8 cellular contexts compared by ENCODE assay signal in the genomic region with DNA sequence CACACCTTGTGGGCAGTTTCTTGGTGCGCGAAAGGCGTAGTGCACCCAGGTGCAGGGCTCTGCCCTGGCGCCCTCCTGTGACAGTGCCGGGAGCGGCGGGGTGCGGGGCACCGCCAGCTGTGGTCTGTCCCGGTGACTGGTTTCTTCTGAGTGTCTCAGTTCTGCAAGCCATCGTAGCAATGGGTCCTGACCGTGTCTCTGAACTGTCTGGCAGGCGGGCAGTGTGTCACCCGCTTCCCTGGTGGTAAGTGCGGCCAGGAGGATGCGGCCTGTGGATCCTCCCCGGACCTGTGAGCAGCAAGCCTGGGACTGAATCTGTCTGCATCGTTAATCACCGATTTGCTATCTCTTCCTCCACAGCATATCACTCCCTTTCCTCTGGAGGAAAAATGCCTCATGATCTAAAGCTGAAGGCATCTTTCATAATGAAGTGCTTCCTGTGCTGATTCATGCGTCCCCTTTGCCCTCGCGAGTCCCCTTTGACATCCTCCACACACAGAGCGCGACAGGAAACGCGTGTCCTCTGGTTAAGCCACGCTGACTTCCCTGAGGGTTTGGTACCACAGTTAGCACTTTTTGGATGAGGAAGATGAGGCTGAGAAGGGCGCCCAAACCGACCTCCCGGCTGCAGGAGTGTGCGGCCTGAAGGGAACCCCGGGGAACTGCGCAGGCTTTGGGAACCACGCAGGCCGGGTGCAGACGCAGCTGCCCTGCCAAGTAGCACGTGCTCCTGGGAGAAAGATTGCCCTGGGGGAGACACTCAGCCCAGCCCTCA.
DNase-seq lines count a peak whose midpoint lies in the region; ATAC-seq, FAIRE-seq and TF ChIP-seq lines count a peak whose summit lies in the region.

No MANE protein-coding gene starts in this region.

- no peak overlapping the region for H3K56ac ChIP-seq in mesendoderm (ENCODE audit: low read length)

- CTCF ChIA-PET in GM10248 (lab: Yijun Ruan, JAX) (interaction anchor here (2.2 to 3.1 kb wide), 3 partner anchors 7 to 20 kb away, joined by 8 to 18 read pairs (median 15); no protein-coding TSS in a partner anchor), HEK293T (lab: Yijun Ruan, JAX) (no interaction called here)

- no peaks in the 10 kb centered on the region for H3K9me3 Mint-ChIP-seq in activated naive CD8-positive, alpha-beta T cell treated with anti-CD3 and anti-CD28 coated beads for 36 hours

- no peak overlapping the region for H3K9ac ChIP-seq in mesendoderm (ENCODE audit: low read length)

- DNase-seq in GM18507 (ENCODE audit: extremely low spot score, insufficient read length, low read depth) (no peak), mesendoderm (peak; percentile 59), GM10248 (ENCODE audit: extremely low spot score) (no peak), HEK293T (ENCODE audit: extremely low spot score) (no peak), NCI-H187 (lab: John Stamatoyannopoulos, UW) (no peak)
- no peak for DNase-seq in activated naive CD8-positive, alpha-beta T cell treated with anti-CD3 and anti-CD28 coated beads for 36 hours

- no peaks in the 10 kb centered on the region for H3K36me3 ChIP-seq in mesendoderm (ENCODE audit: control insufficient read depth, insufficient read depth, low read length)

- no peak overlapping the region for H3K27ac ChIP-seq in mesendoderm (ENCODE audit: low read depth, low read length)

- H3K27me3 Mint-ChIP-seq in activated naive CD8-positive, alpha-beta T cell treated with anti-CD3 and anti-CD28 coated beads for 36 hours: peaks cover 46% of the 10 kb centered on the region

- H3K4me3 Mint-ChIP-seq in activated naive CD8-positive, alpha-beta T cell treated with anti-CD3 and anti-CD28 coated beads for 36 hours: peak overlapping the region; percentile 29

- WGBS in mesendoderm (ENCODE audit: extremely low coverage, insufficient coverage, low lambda C conversion rate): no CpG with 5 or more reads among the region's 37 CpGs

- H3K36me3 Mint-ChIP-seq in activated naive CD8-positive, alpha-beta T cell treated with anti-CD3 and anti-CD28 coated beads for 36 hours: no peaks in the 10 kb centered on the region

- H4K8ac ChIP-seq in mesendoderm (ENCODE audit: low read depth, low read length): no peak overlapping the region

- no peak overlapping the region for H3K4me2 ChIP-seq in mesendoderm (ENCODE audit: low read length)

- no peak for TF ChIP-seq CTCF in GM10248 (IDR thresholded peaks at IDR 0.05; ENCODE audit: control extremely low read depth, extremely low read depth, low read depth, missing control alignments)

- H3K79me2 ChIP-seq in mesendoderm (ENCODE audit: control insufficient read depth, insufficient read depth, low read length): no peaks in the 10 kb centered on the region

- no peak overlapping the region for H2BK15ac ChIP-seq in mesendoderm (replicated peaks; ENCODE audit: low read depth)

- peak; percentile 45 for FAIRE-seq in GM18507 (lab: Jason Lieb, UNC)

- H4K5ac ChIP-seq in mesendoderm (ENCODE audit: low read length): no peak overlapping the region

- H3K4me3 ChIP-seq in mesendoderm (ENCODE audit: low read length): no peak overlapping the region

- no peak overlapping the region for H3K4ac ChIP-seq in mesendoderm (ENCODE audit: low read depth, low read length)

- H3K27me3 ChIP-seq in mesendoderm (ENCODE audit: insufficient read depth, low read length, poor library complexity): no peaks in the 10 kb centered on the region

- H2BK5ac ChIP-seq in mesendoderm (ENCODE audit: low read length): no peak overlapping the region

- no peak overlapping the region for H3K27ac Mint-ChIP-seq in activated naive CD8-positive, alpha-beta T cell treated with anti-CD3 and anti-CD28 coated beads for 36 hours

- ATAC-seq in HG03095 (IDR thresholded peaks at IDR 0.05; ENCODE audit: unreplicated experiment) (peak; percentile 40), HG03460 (IDR thresholded peaks at IDR 0.05; ENCODE audit: unreplicated experiment) (no peak)

- no peak overlapping the region for H3K23ac ChIP-seq in mesendoderm (ENCODE audit: low read length)

- no peak overlapping the region for H2BK120ac ChIP-seq in mesendoderm (ENCODE audit: low read depth, low read length)

- H3K18ac ChIP-seq in mesendoderm (ENCODE audit: low read length): no peak overlapping the region

- no peak overlapping the region for H2AK5ac ChIP-seq in mesendoderm (ENCODE audit: low read length)

- no peaks in the 10 kb centered on the region for H3K4me1 ChIP-seq in mesendoderm (ENCODE audit: control insufficient read depth, low read depth, low read length)

- POLR2A ChIA-PET in GM10248 (lab: Yijun Ruan, JAX): no interaction called here
- POLR2A ChIA-PET in HEK293T (lab: Yijun Ruan, JAX): no interaction called here

- H3K79me1 ChIP-seq in mesendoderm (ENCODE audit: low read length): no peaks in the 10 kb centered on the region

- H3K4me1 Mint-ChIP-seq in activated naive CD8-positive, alpha-beta T cell treated with anti-CD3 and anti-CD28 coated beads for 36 hours: peaks cover 6% of the 10 kb centered on the region

TF ChIP-seq in HEK293T, 16 proteins besides CTCF, POLR2A, EP300 and RAD21:
- TF ChIP-seq ELF4 (IDR thresholded peaks at IDR 0.05) (no peak), NFRKB (IDR thresholded peaks at IDR 0.05) (no peak), ARNT (IDR thresholded peaks at IDR 0.05) (no peak), TARDBP (IDR thresholded peaks at IDR 0.05) (no peak), L3MBTL2 (conservative IDR thresholded peaks at IDR 0.05) (no peak), CTBP1 (IDR thresholded peaks at IDR 0.05; ENCODE audit: borderline replicate concordance) (no peak), FOXA1 (IDR thresholded peaks at IDR 0.05) (no peak), HDGF (IDR thresholded peaks at IDR 0.05; ENCODE audit: borderline replicate concordance) (no peak)
